Comparison of ENCODE assay signal across 13 cellular contexts in the genomic region with DNA sequence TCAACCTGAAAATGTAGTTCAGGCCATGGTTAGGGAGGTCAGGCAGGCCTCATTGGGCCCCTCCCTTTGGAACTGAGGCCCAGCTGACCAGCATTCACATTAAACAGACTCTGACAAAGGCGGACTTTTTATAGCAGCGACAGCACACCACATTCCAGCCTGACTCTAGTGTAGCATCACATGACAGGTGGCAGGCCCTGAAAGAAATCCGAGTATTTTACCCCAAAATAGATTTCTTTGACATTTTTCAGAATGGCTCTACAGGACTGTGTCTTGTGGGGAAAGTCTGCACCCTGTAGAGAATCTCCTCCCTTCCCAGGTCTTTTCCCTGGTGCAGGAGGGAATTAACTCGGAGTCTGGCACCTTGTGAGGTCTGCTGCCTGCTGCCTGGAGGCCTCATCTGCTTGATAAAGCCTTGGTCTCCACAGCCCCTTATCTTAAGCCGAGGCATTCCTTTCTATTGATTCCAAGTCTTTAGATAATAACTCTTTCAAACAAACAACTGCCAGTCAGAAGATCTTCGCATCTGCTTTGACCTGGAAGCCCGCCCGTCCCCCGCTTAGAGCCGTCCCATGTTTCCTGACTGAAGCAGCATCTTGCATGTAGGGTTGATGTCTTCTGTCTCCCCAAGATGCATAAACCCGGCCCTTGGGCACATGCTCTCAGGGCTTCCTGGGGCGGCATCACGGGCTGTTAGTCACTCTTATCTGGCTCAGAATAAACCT. TPM values are rescaled to one million over a fixed set of nuclear protein-coding genes. Genes with fewer than 3 reads are reported as not detected.
DNase-seq lines count a peak whose midpoint lies in the region; ATAC-seq and TF ChIP-seq lines count a peak whose summit lies in the region.
"Had no signal": no experiment of that assay in that cellular context is flagged by ENCODE, and none has a peak within 500 bp of the region (broad histone marks: within the 10 kb centered on the region; RNA-seq: fewer than 3 reads in every experiment).

No MANE protein-coding gene starts in this region.

- TF ChIP-seq CTCF in fibroblast of the aortic adventitia (IDR thresholded peaks at IDR 0.05; ENCODE audit: insufficient read depth, low read length): no peak
- no peak for TF ChIP-seq CTCF in testis (IDR thresholded peaks at IDR 0.05)

- H3K36me3 ChIP-seq in testis (ENCODE audit: low read depth, missing control alignments): no peaks in the 10 kb centered on the region
- H3K36me3 ChIP-seq: colonic mucosa had no signal

- TF ChIP-seq POLR2A in testis (IDR thresholded peaks at IDR 0.05): no peak

- ATAC-seq in left lobe of liver: no peak
- ATAC-seq: CD8-positive, alpha-beta T cell had no signal

- H3K27me3 ChIP-seq in testis: no peaks in the 10 kb centered on the region
- H3K27me3 ChIP-seq: colonic mucosa, MG63, sigmoid colon had no signal

- intact Hi-C loops in testis (cut with DNase I; ENCODE audit: low total_unique reads): no loop called here

- H3K4me3 ChIP-seq in fibroblast of the aortic adventitia (ENCODE audit: low read depth, low read length) (no peak overlapping the region), testis (no peak overlapping the region)
- H3K4me3 ChIP-seq: colonic mucosa, MG63, sigmoid colon had no signal

- H3K9me3 ChIP-seq in testis: no peaks in the 10 kb centered on the region
- H3K9me3 ChIP-seq: colonic mucosa, MG63, sigmoid colon had no signal

- 72 to 79% methylated on average over 13 of the region's 13 CpGs for WGBS in testis, 2 donors

- peaks cover 17% of the 10 kb centered on the region for H3K4me1 ChIP-seq in testis
- H3K4me1 ChIP-seq: colonic mucosa had no signal

- DNase-seq in OCI-M1 (lab: John Stamatoyannopoulos, UW) (peak; percentile 7), fibroblast of the aortic adventitia (ENCODE audit: low read depth) (peak; percentile 25), medulla oblongata (ENCODE audit: extremely low spot score) (peak; percentile 76), testis (peak; percentile 80), kidney glomerular epithelial cell (lab: John Stamatoyannopoulos, UW) (no peak), AML-193 (lab: John Stamatoyannopoulos, UW) (no peak), left lobe of liver (ENCODE audit: low spot score) (no peak)
- DNase-seq: activated CD4-positive, alpha-beta memory T cell treated with anti-CD3 and anti-CD28 coated beads, Interleukin-2, amount 10 ng/mL, durations not matched to agents 7 days and 5 days; CD8-positive, alpha-beta T cell; colonic mucosa; foreskin melanocyte; MG63; sigmoid colon had no signal

- H3K27ac ChIP-seq in testis: peak overlapping the region; percentile 11 to 45
- H3K27ac ChIP-seq: colonic mucosa had no signal

RNA-seq across cellular contexts. Expression of gene CAPN15, which starts 44.0 kb away (rescaled TPM):
- total RNA-seq in fibroblast of the aortic adventitia (ENCODE audit: low replicate concordance) (31.6 and 43.9 TPM in 2 replicates), testis (100 to 1,000 TPM; 108 to 115 TPM), left lobe of liver (31.6 TPM)
- 48.0 TPM for polyA plus RNA-seq in testis (ENCODE audit: insufficient read depth, low read depth, low replicate concordance)

RNA-seq across cellular contexts. Expression of gene RAB11FIP3, which starts 58.1 kb away (rescaled TPM):
- 14.7 and 24.4 TPM in 2 replicates for total RNA-seq in fibroblast of the aortic adventitia (ENCODE audit: low replicate concordance)
- total RNA-seq in testis: 100 to 1,000 TPM; 166 to 186 TPM
- 61.7 TPM for polyA plus RNA-seq in testis (ENCODE audit: insufficient read depth, low read depth, low replicate concordance)
- 24.1 TPM for total RNA-seq in left lobe of liver

Comparison
In these comparisons a context has a peak if more than half of its experiments do, and no peak if none do; other contexts are left out.
1. DNase-seq: peak in OCI-M1 (single experiment), fibroblast of the aortic adventitia (single experiment), medulla oblongata (single experiment) and testis (single experiment); none in kidney glomerular epithelial cell (single experiment), AML-193 (0 of 2) and left lobe of liver (single experiment).